Comparison of ENCODE assay signal across 32 cellular contexts in the genomic region with DNA sequence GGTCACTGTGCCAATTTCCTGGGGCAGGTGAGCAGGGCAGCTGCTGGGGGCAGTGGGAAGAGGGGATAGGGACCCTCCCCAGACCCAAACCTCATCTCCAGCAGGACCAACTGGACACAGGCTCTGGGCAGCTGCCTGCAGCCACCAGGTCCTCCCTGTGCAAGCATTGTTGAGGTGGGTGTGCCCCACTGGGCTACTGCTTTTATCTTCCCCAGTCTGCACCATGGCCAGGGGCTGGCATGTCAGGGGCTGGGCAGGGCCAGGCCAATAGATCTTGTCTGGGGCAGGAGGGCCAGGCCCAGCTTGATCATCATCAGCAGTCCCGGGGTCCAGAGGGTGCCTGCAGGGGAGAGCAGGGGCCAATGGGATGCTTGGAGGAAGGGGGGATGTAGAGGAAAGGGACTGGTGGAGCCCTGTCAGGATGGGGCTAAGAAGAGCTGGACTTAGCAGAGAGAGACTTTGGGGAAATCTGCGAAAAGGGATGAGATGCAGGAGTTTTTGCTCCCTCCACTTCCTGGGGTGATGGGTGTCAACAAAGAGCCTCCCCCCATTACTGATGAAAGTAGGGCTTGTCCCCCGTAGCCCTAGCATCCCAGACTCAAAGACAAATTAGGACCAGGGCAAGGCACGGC. TPM values are rescaled to one million over a fixed set of nuclear protein-coding genes. Genes with fewer than 3 reads are reported as not detected.
DNase-seq lines count a peak whose midpoint lies in the region; TF ChIP-seq lines count a peak whose summit lies in the region.
"Had no signal": no experiment of that assay in that cellular context is flagged by ENCODE, and none has a peak within 500 bp of the region (broad histone marks: within the 10 kb centered on the region; RNA-seq: fewer than 3 reads in every experiment).

No MANE protein-coding gene starts in this region.

- intact Hi-C loops in colonic mucosa (cut with DNase I): no loop called here

- H3K4me1 ChIP-seq in colonic mucosa: no peaks in the 10 kb centered on the region
- peaks cover 7% of the 10 kb centered on the region for H3K4me1 ChIP-seq in suprapubic skin
- H3K4me1 ChIP-seq: testis had no signal

- H3K9me3 ChIP-seq in colonic mucosa: no peaks in the 10 kb centered on the region
- no peaks in the 10 kb centered on the region for H3K9me3 ChIP-seq in suprapubic skin
- H3K9me3 ChIP-seq: esophagus muscularis mucosa, testis, uterus had no signal

- H3K27me3 ChIP-seq in colonic mucosa: peaks cover 23% of the 10 kb centered on the region
- H3K27me3 ChIP-seq in suprapubic skin: peaks cover 28% of the 10 kb centered on the region
- H3K27me3 ChIP-seq: testis, uterus had no signal

- TF ChIP-seq POLR2A in suprapubic skin (IDR thresholded peaks at IDR 0.05): no peak

- no peak overlapping the region for H3K4me3 Mint-ChIP-seq in nephron
- H3K4me3 Mint-ChIP-seq: activated naive CD8-positive, alpha-beta T cell treated with anti-CD3 and anti-CD28 coated beads, Interleukin-2, amount 50 U/mL, for 24 hours; CD4-positive, alpha-beta T cell; dendritic cell treated with granulocyte-macrophage colony-stimulating factor and Interleukin-4, amounts not matched to agents 40 ng/mL and 50 ng/mL, for 4 days; GM23338; mesothelial cell of epicardium; naive thymus-derived CD8-positive, alpha-beta T cell had no signal

- H3K9ac ChIP-seq in colonic mucosa (ENCODE audit: low read depth in 2 of 2, low read length in 2 of 2): no peak overlapping the region
- H3K9ac ChIP-seq: KMS-11 had no signal

- DNase-seq in activated CD8-positive, alpha-beta memory T cell treated with anti-CD3 and anti-CD28 coated beads for 24 hours: peak; percentile 45
- no peak for DNase-seq in activated CD8-positive, alpha-beta memory T cell treated with anti-CD3 and anti-CD28 coated beads, Interleukin-2, amount 50 U/mL, for 4 hours
- DNase-seq in colonic mucosa: peak; percentile 6
- peak; percentile 44 to 73 for DNase-seq in suprapubic skin (ENCODE audit: low spot score in 2 of 2)
- no peak for DNase-seq in midbrain (lab: John Stamatoyannopoulos, UW)
- no peak for DNase-seq in activated naive CD4-positive, alpha-beta T cell treated with anti-CD3 and anti-CD28 coated beads, Interleukin-2, amount 50 U/mL, for 16 hours
- no peak for DNase-seq in NCI-H187 (lab: John Stamatoyannopoulos, UW)
- DNase-seq: activated CD4-positive, alpha-beta T cell treated with anti-CD3 and anti-CD28 coated beads, Interleukin-2, amount 50 U/mL, for 48 hours; activated gamma-delta T cell; activated naive CD8-positive, alpha-beta T cell treated with anti-CD3 and anti-CD28 coated beads, Interleukin-2, amount 50 U/mL, for 24 hours; CD4-positive, alpha-beta T cell; DND-41; foreskin fibroblast; GF-D8; left ventricle myocardium superior; MM.1S; naive thymus-derived CD8-positive, alpha-beta T cell; NCI-H526; occipital lobe; PC-9; Right ventricle myocardium superior; stimulated activated naive CD4-positive, alpha-beta T cell; uterus had no signal

- no peaks in the 10 kb centered on the region for H3K9me3 Mint-ChIP-seq in nephron
- H3K9me3 Mint-ChIP-seq: activated naive CD8-positive, alpha-beta T cell treated with anti-CD3 and anti-CD28 coated beads, Interleukin-2, amount 50 U/mL, for 24 hours; CD4-positive, alpha-beta T cell; dendritic cell treated with granulocyte-macrophage colony-stimulating factor and Interleukin-4, amounts not matched to agents 40 ng/mL and 50 ng/mL, for 4 days; GM23338; mesothelial cell of epicardium; naive thymus-derived CD8-positive, alpha-beta T cell had no signal

- peaks cover 45% of the 10 kb centered on the region for H3K4me1 Mint-ChIP-seq in nephron

- H3K27ac ChIP-seq in colonic mucosa: no peak overlapping the region
- H3K27ac ChIP-seq in suprapubic skin: no peak overlapping the region
- H3K27ac ChIP-seq: esophagus muscularis mucosa, HL-60, KMS-11, PC-9, skin epidermis, testis, uterus had no signal

- peaks cover 56% of the 10 kb centered on the region for H3K27me3 Mint-ChIP-seq in nephron (ENCODE audit: low read depth)

- TF ChIP-seq CTCF in colonic mucosa (IDR thresholded peaks at IDR 0.05) (no peak), nephron (IDR thresholded peaks at IDR 0.05; ENCODE audit: unreplicated experiment in 3 of 3) (no peak), suprapubic skin (IDR thresholded peaks at IDR 0.05) (no peak)

- no peak for TF ChIP-seq EP300 in suprapubic skin (IDR thresholded peaks at IDR 0.05)

- peaks cover 6% of the 10 kb centered on the region for H3K36me3 Mint-ChIP-seq in nephron (ENCODE audit: low read depth)
- H3K36me3 Mint-ChIP-seq: naive thymus-derived CD8-positive, alpha-beta T cell had no signal

- 90% methylated on average over 4 of the region's 4 CpGs for WGBS in suprapubic skin

- H3K36me3 ChIP-seq in colonic mucosa (no peaks in the 10 kb centered on the region), suprapubic skin (no peaks in the 10 kb centered on the region)
- H3K36me3 ChIP-seq: esophagus muscularis mucosa, uterus had no signal

- H3K4me3 ChIP-seq in colonic mucosa (no peak overlapping the region), suprapubic skin (no peak overlapping the region)
- H3K4me3 ChIP-seq: esophagus muscularis mucosa, GM23338, PC-9, skin epidermis, testis, uterus had no signal

- peak overlapping the region in 2 of 3 experiments; percentile 5 to 94 for H3K27ac Mint-ChIP-seq in nephron
- H3K27ac Mint-ChIP-seq: activated naive CD8-positive, alpha-beta T cell treated with anti-CD3 and anti-CD28 coated beads, Interleukin-2, amount 50 U/mL, for 24 hours; CD4-positive, alpha-beta T cell; dendritic cell treated with granulocyte-macrophage colony-stimulating factor and Interleukin-4, amounts not matched to agents 40 ng/mL and 50 ng/mL, for 4 days; GM23338; mesothelial cell of epicardium had no signal

RNA-seq across cellular contexts. Expression of gene EBF4, which starts 5.7 kb away (rescaled TPM):
- 1 to 10 TPM; 2.0 to 7.5 TPM for total RNA-seq in colonic mucosa
- 10 to 100 TPM in 1 of 4 donors, 1 to 10 TPM in 3; 5.9 to 12.6 (median 6.3) TPM for total RNA-seq in suprapubic skin

RNA-seq across cellular contexts. Expression of gene IDH3B, which starts 34.3 kb away (rescaled TPM):
- 100 to 1,000 TPM; 117 to 140 TPM for total RNA-seq in colonic mucosa
- total RNA-seq in suprapubic skin: 100 to 1,000 TPM; 119 to 135 (median 121) TPM

RNA-seq across cellular contexts. Expression of gene NOP56, which starts 45.9 kb away (rescaled TPM):
- total RNA-seq in colonic mucosa: 100 to 1,000 TPM in 1 of 2 donors, 10 to 100 TPM in 1; 66.3 to 186 TPM
- 100 to 1,000 TPM in 3 of 4 donors, 10 to 100 TPM in 1; 81.2 to 140 (median 109) TPM for total RNA-seq in suprapubic skin

Comparison
In these comparisons a context has a peak if more than half of its experiments do, and no peak if none do; other contexts are left out.
1. DNase-seq: peak in activated CD8-positive, alpha-beta memory T cell treated with anti-CD3 and anti-CD28 coated beads for 24 hours (single experiment), colonic mucosa (single experiment) and suprapubic skin (2 of 2); none in activated CD8-positive, alpha-beta memory T cell treated with anti-CD3 and anti-CD28 coated beads, Interleukin-2, amount 50 U/mL, for 4 hours (single experiment), midbrain (single experiment), activated naive CD4-positive, alpha-beta T cell treated with anti-CD3 and anti-CD28 coated beads, Interleukin-2, amount 50 U/mL, for 16 hours (single experiment) and NCI-H187 (0 of 2).